In genomic region chr3:95319921-95320494, GRCh38 we compare ENCODE assay signal across 22 cellular contexts.
A peak's percentile ranks its signal among the peaks of the same experiment; 100 is the strongest.
DNase-seq lines count a peak whose midpoint lies in the region; ATAC-seq and TF ChIP-seq lines count a peak whose summit lies in the region.
"Had no signal": no experiment of that assay in that cellular context is flagged by ENCODE, and none has a peak within 500 bp of the region (broad histone marks: within the 10 kb centered on the region; RNA-seq: fewer than 3 reads in every experiment).

No MANE protein-coding gene starts in this region.

- 0 out of 2 replicates have a peak overlapping the region, but pooled peaks have one; percentile 19 for H2AFZ ChIP-seq in PC-9

- TF ChIP-seq POLR2A in body of pancreas (IDR thresholded peaks at IDR 0.05), result no peak

- H3K4me1 ChIP-seq in PC-9 (replicated peaks; ENCODE audit: insufficient read depth), result no peaks in the 10 kb centered on the region
- no peaks in the 10 kb centered on the region for H3K4me1 ChIP-seq in body of pancreas
- H3K4me1 ChIP-seq: stomach had no signal

- H3K79me2 ChIP-seq in PC-9 (ENCODE audit: low read depth), result no peaks in the 10 kb centered on the region

- H3K36me3 ChIP-seq in PC-9 (ENCODE audit: low read depth) (no peaks in the 10 kb centered on the region), body of pancreas (replicated peaks in 1 of 2; ENCODE audit: insufficient read depth in 1 of 2, low read depth in 2 of 2) (no peaks in the 10 kb centered on the region)
- H3K36me3 ChIP-seq: MG63, stomach, WERI-Rb-1 had no signal

- no TSS peak for BruUV-seq in PC-9 (replicated peaks; lab: Mats Ljungman, UMichigan)

- TF ChIP-seq CTCF in PC-9 (conservative IDR thresholded peaks at IDR 0.05) (no peak), fibroblast of pulmonary artery (IDR thresholded peaks at IDR 0.05; ENCODE audit: low read length, missing control alignments) (no peak), osteocyte (IDR thresholded peaks at IDR 0.05) (no peak), body of pancreas (IDR thresholded peaks at IDR 0.05) (no peak)

- POLR2A ChIA-PET in PC-9 (lab: Charles Lee; ENCODE audit: unreplicated experiment), result no interaction called here

- peak overlapping the region; percentile 74 for H3K27ac Mint-ChIP-seq in osteocyte (ENCODE audit: unreplicated experiment)
- H3K27ac Mint-ChIP-seq: activated CD8-positive, alpha-beta T cell treated with anti-CD3 and anti-CD28 coated beads, Interleukin-2, amount 10 ng/mL, durations not matched to agents 7 days and 5 days; activated T-helper 17 cell treated with anti-CD3 and anti-CD28 coated beads, Interleukin-2, amount 50 U/mL, for 72 hours; nephron progenitor cell had no signal

- peaks cover 16% of the 10 kb centered on the region for H3K4me1 Mint-ChIP-seq in osteocyte (ENCODE audit: unreplicated experiment)
- H3K4me1 Mint-ChIP-seq: activated T-helper 17 cell treated with anti-CD3 and anti-CD28 coated beads, Interleukin-2, amount 50 U/mL, for 72 hours; nephron progenitor cell had no signal

- peak; percentile 3 for DNase-seq in HCEC 1CT
- no peak for DNase-seq in PC-9
- peak; percentile 7 for DNase-seq in fibroblast of pulmonary artery (ENCODE audit: low read depth)
- no peak for DNase-seq in osteocyte (ENCODE audit: extremely low spot score, unreplicated experiment)
- no peak for DNase-seq in NCI-H1417 (lab: John Stamatoyannopoulos, UW)
- no peak for DNase-seq in body of pancreas
- DNase-seq: activated CD8-positive, alpha-beta T cell treated with anti-CD3 and anti-CD28 coated beads, Interleukin-2, amount 10 ng/mL, durations not matched to agents 7 days and 5 days; EL; erythroblast; head of caudate nucleus; islet precursor cell; MG63; NCI-H2081; NCI-H526; nephron progenitor cell; stomach; SW 1271; WERI-Rb-1 had no signal

- 43 to 51% methylated on average over 3 of the region's 3 CpGs for WGBS in body of pancreas, 2 donors

- no peaks in the 10 kb centered on the region for H4K20me1 ChIP-seq in PC-9 (ENCODE audit: insufficient read depth)

- H3K27me3 ChIP-seq in PC-9 (ENCODE audit: insufficient read depth, low read depth) (no peaks in the 10 kb centered on the region), body of pancreas (no peaks in the 10 kb centered on the region)
- H3K27me3 ChIP-seq: MG63, stomach had no signal

- H3K27ac ChIP-seq in PC-9 (no peak overlapping the region), body of pancreas (no peak overlapping the region)
- H3K27ac ChIP-seq: coronary artery, stomach, WERI-Rb-1 had no signal

- H3K9me3 ChIP-seq in PC-9 (ENCODE audit: insufficient read depth, low read depth) (no peaks in the 10 kb centered on the region), body of pancreas (no peaks in the 10 kb centered on the region)
- H3K9me3 ChIP-seq: MG63 had no signal

- peaks cover 17% of the 10 kb centered on the region for H3K9me3 Mint-ChIP-seq in osteocyte (ENCODE audit: unreplicated experiment)
- H3K9me3 Mint-ChIP-seq: activated T-helper 17 cell treated with anti-CD3 and anti-CD28 coated beads, Interleukin-2, amount 50 U/mL, for 72 hours had no signal

- no peak overlapping the region for H3K4me2 ChIP-seq in PC-9

- peaks cover 2% of the 10 kb centered on the region for H3K36me3 Mint-ChIP-seq in osteocyte (ENCODE audit: unreplicated experiment)

- CTCF ChIA-PET in PC-9 (lab: Charles Lee), result no interaction called here

- intact Hi-C loops in PC-9 (cut with micrococcal nuclease; ENCODE audit: unreplicated experiment) (no loop called here), body of pancreas (cut with DNase I) (no loop called here)

- no peaks in the 10 kb centered on the region for H3F3A ChIP-seq in PC-9 (ENCODE audit: insufficient read depth, low read depth)

- ATAC-seq in HG02588 (IDR thresholded peaks at IDR 0.05; ENCODE audit: unreplicated experiment) (no peak), body of pancreas (no peak), GM19463 (IDR thresholded peaks at IDR 0.05; ENCODE audit: unreplicated experiment) (no peak)
- ATAC-seq: activated CD8-positive, alpha-beta T cell treated with anti-CD3 and anti-CD28 coated beads, Interleukin-2, amount 10 ng/mL, durations not matched to agents 7 days and 5 days; activated T-helper 17 cell treated with anti-CD3 and anti-CD28 coated beads, Interleukin-2, amount 50 U/mL, for 72 hours had no signal

- H3K4me3 Mint-ChIP-seq in osteocyte (ENCODE audit: unreplicated experiment), result no peak overlapping the region
- H3K4me3 Mint-ChIP-seq: activated CD8-positive, alpha-beta T cell treated with anti-CD3 and anti-CD28 coated beads, Interleukin-2, amount 10 ng/mL, durations not matched to agents 7 days and 5 days; activated T-helper 17 cell treated with anti-CD3 and anti-CD28 coated beads, Interleukin-2, amount 50 U/mL, for 72 hours; nephron progenitor cell had no signal

- no peaks in the 10 kb centered on the region for H3K27me3 Mint-ChIP-seq in osteocyte (ENCODE audit: unreplicated experiment)
- H3K27me3 Mint-ChIP-seq: activated T-helper 17 cell treated with anti-CD3 and anti-CD28 coated beads, Interleukin-2, amount 50 U/mL, for 72 hours had no signal

- H3K4me3 ChIP-seq in PC-9 (no peak overlapping the region), fibroblast of pulmonary artery (replicated peaks; ENCODE audit: low read depth, low read length) (no peak overlapping the region), body of pancreas (no peak overlapping the region)
- H3K4me3 ChIP-seq: coronary artery, MG63, stomach had no signal

- H3K9me2 ChIP-seq in PC-9 (ENCODE audit: insufficient read depth), result no peaks in the 10 kb centered on the region

Comparison
In these comparisons a context has a peak if more than half of its experiments do, and no peak if none do; other contexts are left out.
1. DNase-seq: peak in HCEC 1CT (single experiment) and fibroblast of pulmonary artery (single experiment); none in PC-9 (0 of 2), osteocyte (single experiment), NCI-H1417 (0 of 3) and body of pancreas (0 of 4).